ENCODE assay signal across 22 cellular contexts in genomic region chr13:28410096-28410495, GRCh38.
"Had no signal": no experiment of that assay in that cellular context is flagged by ENCODE, and none has a peak within 500 bp of the region (broad histone marks: within the 10 kb centered on the region; RNA-seq: fewer than 3 reads in every experiment).

No MANE protein-coding gene starts in this region.

- H3K27ac Mint-ChIP-seq: activated CD8-positive, alpha-beta T cell treated with anti-CD3 and anti-CD28 coated beads for 36 hours; activated naive CD8-positive, alpha-beta T cell treated with anti-CD3 and anti-CD28 coated beads, Interleukin-2, amount 50 U/mL, for 24 hours; activated T-helper 1 cell treated with anti-CD3 and anti-CD28 coated beads, Interleukin-12 subunit alpha, Interleukin-12 subunit beta, Interleukin-2, Interleukin-4 antibody, amounts not matched to agents 30 ng/mL and 10 ng/mL and 1 ng/mL, durations not matched to agents 14 hours and 24 hours and 36 hours; memory B cell; nephron had no signal

- H3K27ac ChIP-seq: body of pancreas, neutrophil, ovary, prostate gland, thoracic aorta, upper lobe of right lung had no signal

- H3K4me1 ChIP-seq: body of pancreas, prostate gland had no signal

- H3K4me3 Mint-ChIP-seq: activated CD8-positive, alpha-beta T cell treated with anti-CD3 and anti-CD28 coated beads for 36 hours; activated naive CD8-positive, alpha-beta T cell treated with anti-CD3 and anti-CD28 coated beads, Interleukin-2, amount 50 U/mL, for 24 hours; activated T-helper 1 cell treated with anti-CD3 and anti-CD28 coated beads, Interleukin-12 subunit alpha, Interleukin-12 subunit beta, Interleukin-2, Interleukin-4 antibody, amounts not matched to agents 30 ng/mL and 10 ng/mL and 1 ng/mL, durations not matched to agents 14 hours and 24 hours and 36 hours; memory B cell; nephron had no signal

- H3K27me3 ChIP-seq: body of pancreas, cardiac muscle cell, ovary, right atrium auricular region, upper lobe of right lung had no signal

- H3K9me3 Mint-ChIP-seq: activated CD8-positive, alpha-beta T cell treated with anti-CD3 and anti-CD28 coated beads for 36 hours; activated naive CD8-positive, alpha-beta T cell treated with anti-CD3 and anti-CD28 coated beads, Interleukin-2, amount 50 U/mL, for 24 hours; activated T-helper 1 cell treated with anti-CD3 and anti-CD28 coated beads, Interleukin-12 subunit alpha, Interleukin-12 subunit beta, Interleukin-2, Interleukin-4 antibody, amounts not matched to agents 30 ng/mL and 10 ng/mL and 1 ng/mL, durations not matched to agents 14 hours and 24 hours and 36 hours; memory B cell; nephron had no signal

- H3K9me3 ChIP-seq: body of pancreas, neutrophil, ovary, prostate gland, right atrium auricular region, thoracic aorta, upper lobe of right lung had no signal

- H3K27me3 Mint-ChIP-seq: activated CD8-positive, alpha-beta T cell treated with anti-CD3 and anti-CD28 coated beads for 36 hours; memory B cell had no signal

- DNase-seq: activated CD4-positive, alpha-beta T cell treated with anti-CD3 and anti-CD28 coated beads for 4 hours; activated CD4-positive, CD25-positive, alpha-beta regulatory T cell; activated CD8-positive, alpha-beta T cell treated with anti-CD3 and anti-CD28 coated beads for 36 hours; activated gamma-delta T cell; activated naive CD4-positive, alpha-beta T cell treated with anti-CD3 and anti-CD28 coated beads, Interleukin-2, amount 50 U/mL, for 16 hours; activated naive CD8-positive, alpha-beta T cell treated with anti-CD3 and anti-CD28 coated beads, Interleukin-2, amount 50 U/mL, for 24 hours; body of pancreas; foreskin melanocyte; head of caudate nucleus; ovary; stimulated activated CD4-positive, alpha-beta T cell treated with anti-CD3 and anti-CD28 coated beads, Interleukin-4, amount 100 ng/mL, for 24 hours; stimulated activated naive CD4-positive, alpha-beta T cell treated with Interleukin-2 at 50 U/mL for 16 hours; T-helper 1 cell; upper lobe of right lung had no signal

- H3K36me3 Mint-ChIP-seq: memory B cell had no signal
